In the genomic region with DNA sequence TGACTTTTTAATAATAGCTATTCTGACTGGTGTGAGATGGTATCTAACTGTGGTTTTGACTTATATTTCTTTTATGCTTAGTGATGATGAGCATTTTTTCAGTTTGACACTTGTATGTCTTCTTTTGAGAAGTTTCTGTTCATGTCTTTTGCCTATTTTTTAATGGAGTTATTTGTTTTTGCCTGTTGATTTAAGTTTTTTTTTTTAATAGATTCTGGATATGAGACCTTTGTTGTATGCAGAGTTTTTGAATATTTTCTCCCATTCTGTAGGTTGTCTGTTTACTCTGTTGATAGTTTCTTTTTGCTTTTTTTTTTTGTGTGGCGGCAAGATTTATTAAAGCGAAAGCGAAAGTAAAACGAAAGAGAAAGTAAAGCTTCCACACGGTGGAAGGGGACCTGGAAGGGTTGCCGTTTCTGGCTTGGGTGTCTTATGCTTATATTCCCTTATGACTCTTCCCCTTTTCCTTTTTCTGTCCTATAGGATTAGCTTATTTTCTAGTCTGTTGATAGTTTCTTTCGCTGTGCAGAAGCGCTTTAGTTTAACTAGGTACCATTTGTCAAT, we compare ENCODE assay signal across 8 cellular contexts.
DNase-seq lines count a peak whose midpoint lies in the region; ATAC-seq and TF ChIP-seq lines count a peak whose summit lies in the region.

No MANE protein-coding gene starts in this region.

- intact Hi-C loops in colonic mucosa (cut with DNase I): loop anchor here (10.0 kb wide), 1 partner anchor 227 kb away; a partner anchor contains a TSS

- H3K27ac ChIP-seq in OCI-LY1 (ENCODE audit: low read depth, low read length, poor library complexity, severe bottlenecking): no peak overlapping the region
- H3K27ac ChIP-seq in colonic mucosa: no peak overlapping the region
- no peak overlapping the region for H3K27ac ChIP-seq in rectal smooth muscle tissue (ENCODE audit: low read depth, low read length)

- H3K36me3 ChIP-seq in OCI-LY1 (ENCODE audit: insufficient read depth, low read length) (no peaks in the 10 kb centered on the region), colonic mucosa (no peaks in the 10 kb centered on the region), rectal smooth muscle tissue (ENCODE audit: control insufficient read depth, insufficient read depth, low read length) (no peaks in the 10 kb centered on the region)

- H3F3A ChIP-seq in OCI-LY1 (ENCODE audit: insufficient read depth, low read length): no peaks in the 10 kb centered on the region

- peak overlapping the region; percentile 7; the same call in 1 of the 2 replicates for H2AFZ ChIP-seq in OCI-LY1 (ENCODE audit: low read length)

- DNase-seq in GM12865 (ENCODE audit: low read depth) (peak; percentile 16), colonic mucosa (no peak)

- H3K4me2 ChIP-seq in OCI-LY1 (ENCODE audit: low read length): peak overlapping the region; percentile 35

- H4K20me1 ChIP-seq in OCI-LY1 (ENCODE audit: insufficient read depth, low read length): no peaks in the 10 kb centered on the region

- H3K4me1 ChIP-seq in OCI-LY1 (ENCODE audit: insufficient read depth, low read length, severe bottlenecking) (no peaks in the 10 kb centered on the region), colonic mucosa (no peaks in the 10 kb centered on the region), rectal smooth muscle tissue (ENCODE audit: control insufficient read depth, insufficient read depth, low read length) (peaks cover 5% of the 10 kb centered on the region)

- peaks cover 4% of the 10 kb centered on the region; the same call in 1 of the 2 replicates for H3K9me3 ChIP-seq in OCI-LY1 (ENCODE audit: low read length)
- H3K9me3 ChIP-seq in colonic mucosa: no peaks in the 10 kb centered on the region

- no peaks in the 10 kb centered on the region for H3K79me2 ChIP-seq in OCI-LY1 (ENCODE audit: insufficient read depth, low read length)

- H3K9me2 ChIP-seq in OCI-LY1 (ENCODE audit: low read depth, low read length): no peaks in the 10 kb centered on the region

- H3K27me3 ChIP-seq in OCI-LY1 (ENCODE audit: insufficient read depth, low read length) (no peaks in the 10 kb centered on the region), colonic mucosa (no peaks in the 10 kb centered on the region), rectal smooth muscle tissue (ENCODE audit: control insufficient read depth, insufficient read depth, low read length) (no peaks in the 10 kb centered on the region)

- H3K9ac ChIP-seq in OCI-LY1 (ENCODE audit: low read length) (no peak overlapping the region), colonic mucosa (ENCODE audit: low read depth in 2 of 2, low read length in 2 of 2) (no peak overlapping the region), rectal smooth muscle tissue (ENCODE audit: low read length) (no peak overlapping the region)

- ATAC-seq in HG03159 (IDR thresholded peaks at IDR 0.05; ENCODE audit: unreplicated experiment) (no peak), GM19395 (IDR thresholded peaks at IDR 0.05; ENCODE audit: unreplicated experiment) (no peak), HG03354 (IDR thresholded peaks at IDR 0.05; ENCODE audit: poor library complexity, severe bottlenecking, unreplicated experiment) (no peak), GM19351 (IDR thresholded peaks at IDR 0.05; ENCODE audit: unreplicated experiment) (no peak)

- TF ChIP-seq CTCF in GM12865 (IDR thresholded peaks at IDR 0.05; ENCODE audit: insufficient read depth, low read depth, low read length, missing control alignments) (no peak), OCI-LY1 (IDR thresholded peaks at IDR 0.05; ENCODE audit: low read length) (no peak), colonic mucosa (IDR thresholded peaks at IDR 0.05) (no peak)

- H3K4me3 ChIP-seq in GM12865 (ENCODE audit: low read depth, low read length) (peak overlapping the region; percentile 24; the same call in 1 of the 2 replicates), OCI-LY1 (ENCODE audit: low read depth, low read length, poor library complexity, severe bottlenecking) (peak overlapping the region; percentile 42), colonic mucosa (peak overlapping the region; percentile 25), rectal smooth muscle tissue (ENCODE audit: low read length) (peak overlapping the region; percentile 71)
